19 cellular contexts compared by ENCODE assay signal in the genomic region with DNA sequence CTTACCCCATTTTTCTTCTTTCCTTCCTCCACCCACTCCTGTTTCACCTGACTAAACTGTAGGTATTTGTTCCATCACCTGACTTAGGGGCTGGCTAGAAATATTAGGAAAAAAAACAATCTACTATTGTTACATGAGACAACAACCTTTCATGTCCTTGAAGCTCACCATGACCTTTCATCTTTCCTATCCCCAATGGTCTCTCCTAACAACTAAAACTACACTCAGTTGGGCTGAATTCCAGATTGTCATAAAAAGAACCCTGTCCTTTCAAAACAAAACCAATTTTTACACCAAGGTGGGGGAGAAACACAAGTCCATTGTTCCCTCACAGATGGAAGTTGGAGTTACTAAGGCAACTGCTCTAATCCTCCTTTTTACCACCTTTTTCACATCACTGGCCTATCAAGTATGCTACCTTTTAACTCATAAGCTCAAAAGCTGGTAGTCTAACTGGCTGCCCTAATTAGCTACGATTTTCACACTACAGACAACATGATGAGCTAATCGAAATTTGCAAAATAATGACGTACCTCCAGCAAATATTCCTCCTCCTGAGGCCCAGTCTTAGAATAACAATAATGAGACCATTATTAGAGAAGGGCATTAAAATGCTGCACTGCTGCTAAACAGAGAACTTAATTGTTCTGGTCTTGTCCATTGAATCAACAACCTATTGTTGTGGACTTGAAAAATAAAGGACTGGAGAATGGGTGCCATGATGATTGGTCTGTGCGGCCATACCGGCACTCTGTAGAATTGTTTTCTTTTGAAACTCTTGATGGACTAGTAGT. TPM values are rescaled to one million over a fixed set of nuclear protein-coding genes. Genes with fewer than 3 reads are reported as not detected.
DNase-seq lines count a peak whose midpoint lies in the region; ATAC-seq, FAIRE-seq and TF ChIP-seq lines count a peak whose summit lies in the region.
"Had no signal": no experiment of that assay in that cellular context is flagged by ENCODE, and none has a peak within 500 bp of the region (broad histone marks: within the 10 kb centered on the region; RNA-seq: fewer than 3 reads in every experiment).

No MANE protein-coding gene starts in this region.

- peak overlapping the region; percentile 6; the same call in 1 of the 3 replicates for H3K4me3 Mint-ChIP-seq in GM23338
- H3K4me3 Mint-ChIP-seq in astrocyte (ENCODE audit: unreplicated experiment): peak overlapping the region; percentile 29
- H3K4me3 Mint-ChIP-seq: activated naive CD8-positive, alpha-beta T cell treated with anti-CD3 and anti-CD28 coated beads, Interleukin-2, amount 50 U/mL, for 24 hours; activated T-cell treated with anti-CD3 and anti-CD28 coated beads, Interleukin-2, amount 50 U/mL, for 72 hours had no signal

- H3K27ac Mint-ChIP-seq in GM23338: no peak overlapping the region
- H3K27ac Mint-ChIP-seq in astrocyte (ENCODE audit: unreplicated experiment): peak overlapping the region; percentile 90
- H3K27ac Mint-ChIP-seq: activated naive CD8-positive, alpha-beta T cell treated with anti-CD3 and anti-CD28 coated beads, Interleukin-2, amount 50 U/mL, for 24 hours; activated T-cell treated with anti-CD3 and anti-CD28 coated beads, Interleukin-2, amount 50 U/mL, for 72 hours had no signal

- TF ChIP-seq EP300 in upper lobe of left lung (IDR thresholded peaks at IDR 0.05): no peak

- H3K9me3 Mint-ChIP-seq in GM23338 (no peaks in the 10 kb centered on the region), astrocyte (ENCODE audit: unreplicated experiment) (no peaks in the 10 kb centered on the region)

- H3K4me1 Mint-ChIP-seq in GM23338: peaks cover 42% of the 10 kb centered on the region
- H3K4me1 Mint-ChIP-seq in astrocyte (ENCODE audit: low read depth, unreplicated experiment): peaks cover 20% of the 10 kb centered on the region
- H3K4me1 Mint-ChIP-seq: activated naive CD8-positive, alpha-beta T cell treated with anti-CD3 and anti-CD28 coated beads, Interleukin-2, amount 50 U/mL, for 24 hours had no signal

- intact Hi-C loops in posterior vena cava (cut with DNase I) (no loop called here), left ventricle myocardium inferior (cut with micrococcal nuclease) (no loop called here)

- no peaks in the 10 kb centered on the region for H3F3A ChIP-seq in GM23338 (replicated peaks; ENCODE audit: low read depth)

- no peak for TF ChIP-seq POLR2A in upper lobe of left lung (IDR thresholded peaks at IDR 0.05)

- no peak overlapping the region for H3K27ac ChIP-seq in GM23338 (ENCODE audit: low read depth)
- no peak overlapping the region for H3K27ac ChIP-seq in astrocyte (ENCODE audit: low read depth, low read length)
- H3K27ac ChIP-seq in upper lobe of left lung: no peak overlapping the region
- H3K27ac ChIP-seq in left ventricle myocardium inferior (replicated peaks): no peak overlapping the region
- H3K27ac ChIP-seq: epithelial cell of prostate had no signal

- no peak overlapping the region for H3K9ac ChIP-seq in astrocyte (ENCODE audit: low read length)

- H3K9me3 ChIP-seq in astrocyte (ENCODE audit: insufficient read depth, low read depth, low read length) (no peaks in the 10 kb centered on the region), upper lobe of left lung (no peaks in the 10 kb centered on the region), left ventricle myocardium inferior (replicated peaks) (no peaks in the 10 kb centered on the region)

- ATAC-seq in GM23338 (peak; percentile 91), upper lobe of left lung (ENCODE audit: low FRiP score in 2 of 2) (no peak), GM19023 (IDR thresholded peaks at IDR 0.05; ENCODE audit: unreplicated experiment) (no peak)
- ATAC-seq: activated naive CD8-positive, alpha-beta T cell treated with anti-CD3 and anti-CD28 coated beads, Interleukin-2, amount 50 U/mL, for 24 hours; activated T-cell treated with anti-CD3 and anti-CD28 coated beads, Interleukin-2, amount 50 U/mL, for 72 hours had no signal

- peaks cover 10% of the 10 kb centered on the region; the same call in 1 of the 2 replicates for H4K20me1 ChIP-seq in GM23338 (replicated peaks; ENCODE audit: insufficient read depth)
- H4K20me1 ChIP-seq in astrocyte (ENCODE audit: insufficient read depth, low read length): no peaks in the 10 kb centered on the region

- H3K36me3 Mint-ChIP-seq in GM23338 (ENCODE audit: low read depth) (no peaks in the 10 kb centered on the region), astrocyte (ENCODE audit: low read depth, unreplicated experiment) (no peaks in the 10 kb centered on the region)

- H3K27me3 ChIP-seq in GM23338 (ENCODE audit: insufficient read depth) (peaks cover 100% of the 10 kb centered on the region), astrocyte (ENCODE audit: insufficient read depth, low read length) (no peaks in the 10 kb centered on the region), upper lobe of left lung (no peaks in the 10 kb centered on the region), left ventricle myocardium inferior (ENCODE audit: low read depth) (no peaks in the 10 kb centered on the region)

- no peaks in the 10 kb centered on the region for H3K9me2 ChIP-seq in GM23338 (ENCODE audit: insufficient read depth)

- peak; percentile 82 for DNase-seq in GM23338 (ENCODE audit: low spot score)
- peak; percentile 1 for DNase-seq in astrocyte (ENCODE audit: low read depth)
- peak; percentile 34 for DNase-seq in iPS-NIHi11 (ENCODE audit: low spot score)
- DNase-seq in putamen (ENCODE audit: low spot score): peak; percentile 91
- DNase-seq in upper lobe of left lung: no peak
- no peak for DNase-seq in posterior vena cava (ENCODE audit: low spot score)
- no peak for DNase-seq in left ventricle myocardium inferior
- DNase-seq: activated CD4-positive, alpha-beta T cell treated with anti-CD3 and anti-CD28 coated beads, Interleukin-2, amount 50 U/mL, for 1 hour; activated naive CD8-positive, alpha-beta T cell treated with anti-CD3 and anti-CD28 coated beads, Interleukin-2, amount 50 U/mL, for 24 hours; activated T-cell treated with anti-CD3 and anti-CD28 coated beads, Interleukin-2, amount 50 U/mL, for 72 hours; cerebellar nuclear complex; DMS153; glutamatergic neuron; NK-92 treated with Interleukin-12 subunit alpha and Interleukin-12 subunit beta, amount 100 ng/mL, for 24 hours; SIG-M5; stimulated activated naive CD4-positive, alpha-beta T cell treated with Interleukin-2 at 50 U/mL for 16 hours had no signal

- H3K36me3 ChIP-seq in GM23338 (ENCODE audit: insufficient read depth) (no peaks in the 10 kb centered on the region), astrocyte (ENCODE audit: insufficient read depth, low read length) (no peaks in the 10 kb centered on the region), upper lobe of left lung (no peaks in the 10 kb centered on the region), left ventricle myocardium inferior (no peaks in the 10 kb centered on the region)

- no peak for TF ChIP-seq CTCF in GM23338 (conservative IDR thresholded peaks at IDR 0.05; ENCODE audit: low read depth in 2 of 2)
- no peak for TF ChIP-seq CTCF in astrocyte (IDR thresholded peaks at IDR 0.05; ENCODE audit: insufficient read depth, low read depth, low read length)
- no peak for TF ChIP-seq CTCF in upper lobe of left lung (IDR thresholded peaks at IDR 0.05)
- no peak for TF ChIP-seq CTCF in left ventricle myocardium inferior (IDR thresholded peaks at IDR 0.05; ENCODE audit: borderline replicate concordance)

- H3K4me3 ChIP-seq in GM23338 (no peak overlapping the region), astrocyte (ENCODE audit: insufficient read depth, low read depth, low read length) (no peak overlapping the region), upper lobe of left lung (no peak overlapping the region), left ventricle myocardium inferior (no peak overlapping the region)
- H3K4me3 ChIP-seq: skin epidermis had no signal

- no peak for FAIRE-seq in astrocyte (lab: Jason Lieb, UNC)

- no peak overlapping the region for H2AFZ ChIP-seq in GM23338
- no peak overlapping the region for H2AFZ ChIP-seq in astrocyte (ENCODE audit: low read depth, low read length)

- H3K79me2 ChIP-seq in GM23338 (replicated peaks; ENCODE audit: insufficient read depth): no peaks in the 10 kb centered on the region
- no peaks in the 10 kb centered on the region for H3K79me2 ChIP-seq in astrocyte (ENCODE audit: insufficient read depth, low read length)

- H3K4me1 ChIP-seq in GM23338 (ENCODE audit: insufficient read depth) (peaks cover 36% of the 10 kb centered on the region), astrocyte (ENCODE audit: insufficient read depth, low read length) (no peaks in the 10 kb centered on the region), upper lobe of left lung (no peaks in the 10 kb centered on the region), left ventricle myocardium inferior (peaks cover 5% of the 10 kb centered on the region)

- WGBS in upper lobe of left lung, 2 donors: 77 to 83% methylated on average over 5 of the region's 5 CpGs

- H3K27me3 Mint-ChIP-seq in GM23338 (ENCODE audit: insufficient read depth, low read depth, poor library complexity): peaks cover 83% of the 10 kb centered on the region
- H3K27me3 Mint-ChIP-seq in astrocyte (ENCODE audit: low read depth, unreplicated experiment): peaks cover 2% of the 10 kb centered on the region
- H3K27me3 Mint-ChIP-seq: activated naive CD8-positive, alpha-beta T cell treated with anti-CD3 and anti-CD28 coated beads, Interleukin-2, amount 50 U/mL, for 24 hours had no signal

- H3K4me2 ChIP-seq in GM23338 (0 out of 2 replicates have a peak overlapping the region, but pooled peaks have one; percentile 19), astrocyte (ENCODE audit: low read length) (no peak overlapping the region)

TF ChIP-seq in GM23338, 12 proteins besides CTCF, POLR2A, EP300 and RAD21:
- TF ChIP-seq, protein P1, sequence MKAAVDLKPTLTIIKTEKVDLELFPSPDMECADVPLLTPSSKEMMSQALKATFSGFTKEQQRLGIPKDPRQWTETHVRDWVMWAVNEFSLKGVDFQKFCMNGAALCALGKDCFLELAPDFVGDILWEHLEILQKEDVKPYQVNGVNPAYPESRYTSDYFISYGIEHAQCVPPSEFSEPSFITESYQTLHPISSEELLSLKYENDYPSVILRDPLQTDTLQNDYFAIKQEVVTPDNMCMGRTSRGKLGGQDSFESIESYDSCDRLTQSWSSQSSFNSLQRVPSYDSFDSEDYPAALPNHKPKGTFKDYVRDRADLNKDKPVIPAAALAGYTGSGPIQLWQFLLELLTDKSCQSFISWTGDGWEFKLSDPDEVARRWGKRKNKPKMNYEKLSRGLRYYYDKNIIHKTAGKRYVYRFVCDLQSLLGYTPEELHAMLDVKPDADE (IDR thresholded peaks at IDR 0.05): no peak
- TF ChIP-seq CREB1 (CRISPR knock-in tag; IDR thresholded peaks at IDR 0.05; ENCODE audit: low read depth) (peak; percentile 80), POLR2AphosphoS5 (IDR thresholded peaks at IDR 0.05; ENCODE audit: low read depth) (peak; percentile 77), NANOG (IDR thresholded peaks at IDR 0.05; ENCODE audit: borderline replicate concordance) (peak; percentile 98), STAT1 (IDR thresholded peaks at IDR 0.05; ENCODE audit: unreplicated experiment) (no peak)
TF ChIP-seq in GM23338: peak in this region for 3.

RNA-seq across cellular contexts. Expression of a gene that starts 46.5 kb away (rescaled TPM):
- 0.03 and 0.70 TPM in 2 replicates for total RNA-seq in GM23338 (2014; rRNA removed; shearing (Covaris generic))
- polyA plus RNA-seq in GM23338 (2016; fragmentation: Nextera tagmentation; extraction: Ambion mirVana): 0.31 and 0.66 TPM in 2 replicates
- total RNA-seq in astrocyte (13.2 and 16.3 TPM in 2 replicates), upper lobe of left lung (10 to 100 TPM in 2 of 6 donors, 1 to 10 TPM in 4; 2.9 to 21.0 (median 4.9) TPM), posterior vena cava (10 to 100 TPM in 1 of 2 donors, 1 to 10 TPM in 1; 8.1 to 11.0 TPM), left ventricle myocardium inferior (20.2 TPM)

Comparison
In these comparisons a context has a peak if more than half of its experiments do, and no peak if none do; other contexts are left out.
1. DNase-seq: peak in GM23338 (single experiment), astrocyte (single experiment), iPS-NIHi11 (single experiment) and putamen (single experiment); none in upper lobe of left lung (0 of 2), posterior vena cava (single experiment) and left ventricle myocardium inferior (single experiment).